1 cellular context compared by ENCODE assay signal in genomic region chr16:188674-189073, GRCh38.
TF ChIP-seq lines count a peak whose summit lies in the region.

No MANE protein-coding gene starts in this region.

TF ChIP-seq in K562, 482 proteins besides CTCF, POLR2A, EP300 and RAD21:
- TF ChIP-seq TCF3 (CRISPR knock-in tag; IDR thresholded peaks at IDR 0.05) (no peak), ZNF280A (IDR thresholded peaks at IDR 0.05; ENCODE audit: low read depth, partially characterized antibody) (no peak), PKNOX1 (IDR thresholded peaks at IDR 0.05) (no peak), ZNF263 (CRISPR knock-in tag; IDR thresholded peaks at IDR 0.05; ENCODE audit: borderline replicate concordance) (no peak), GABPB1 (CRISPR knock-in tag; IDR thresholded peaks at IDR 0.05) (peak; percentile 28; the same call in 1 of the 2 replicates), ZNF212 (CRISPR knock-in tag; IDR thresholded peaks at IDR 0.05) (no peak), SUPT5H (IDR thresholded peaks at IDR 0.05) (0 out of 2 replicates have a peak, but pooled peaks have one; percentile 17), KDM4B (IDR thresholded peaks at IDR 0.05; ENCODE audit: borderline replicate concordance in 2 of 2, low read depth in 1 of 2) (no peak), HMG20A (CRISPR knock-in tag; conservative IDR thresholded peaks at IDR 0.05) (no peak), NCOA2 (IDR thresholded peaks at IDR 0.05; ENCODE audit: partially characterized antibody in 2 of 2) (no peak), ZNF668 (CRISPR knock-in tag; IDR thresholded peaks at IDR 0.05) (no peak)
